Comparison of ENCODE assay signal across 1 cellular context in genomic region chr18:57533399-57533884, GRCh38.
TF ChIP-seq lines count a peak whose summit lies in the region.

No MANE protein-coding gene starts in this region.

TF ChIP-seq in HepG2, 621 proteins besides CTCF, POLR2A, EP300 and RAD21 (continued from another document and continues in another):
- TF ChIP-seq ZNF549 (CRISPR knock-in tag; IDR thresholded peaks at IDR 0.05) = no peak
- TF ChIP-seq GABPB1 (CRISPR knock-in tag; IDR thresholded peaks at IDR 0.05) = no peak
- no peak for TF ChIP-seq DNMT1 (CRISPR knock-in tag; IDR thresholded peaks at IDR 0.05)
- no peak for TF ChIP-seq AGO1 (IDR thresholded peaks at IDR 0.05; ENCODE audit: low read depth, low read length, poor library complexity, severe bottlenecking)
- no peak for TF ChIP-seq MAZ (IDR thresholded peaks at IDR 0.05; ENCODE audit: borderline replicate concordance, low read depth, low read length)
- no peak for TF ChIP-seq MAZ (CRISPR knock-in tag; IDR thresholded peaks at IDR 0.05; ENCODE audit: low read depth)
- no peak for TF ChIP-seq ZNF253 (CRISPR knock-in tag; IDR thresholded peaks at IDR 0.05; ENCODE audit: borderline replicate concordance)
- TF ChIP-seq HDAC6 (IDR thresholded peaks at IDR 0.05; ENCODE audit: low read depth, low read length) = no peak
- no peak for TF ChIP-seq MXD3 (CRISPR knock-in tag; IDR thresholded peaks at IDR 0.05)
- peak; percentile 64 for TF ChIP-seq ZFX (CRISPR knock-in tag; IDR thresholded peaks at IDR 0.05; ENCODE audit: low read depth)
- TF ChIP-seq NFE2L2 (IDR thresholded peaks at IDR 0.05; ENCODE audit: low read length) = no peak
- TF ChIP-seq BORCS8-MEF2B (CRISPR knock-in tag; IDR thresholded peaks at IDR 0.05) = 0 out of 2 replicates have a peak, but pooled peaks have one; percentile 56
- no peak for TF ChIP-seq FOSL1 (CRISPR knock-in tag; IDR thresholded peaks at IDR 0.05; ENCODE audit: borderline replicate concordance)
- peak; percentile 7; the same call in 1 of the 2 replicates for TF ChIP-seq SP140L (CRISPR knock-in tag; IDR thresholded peaks at IDR 0.05; ENCODE audit: borderline replicate concordance)
- TF ChIP-seq ADNP (CRISPR knock-in tag; IDR thresholded peaks at IDR 0.05) = no peak
- TF ChIP-seq ZNF792 (CRISPR knock-in tag; IDR thresholded peaks at IDR 0.05) = 0 out of 2 replicates have a peak, but pooled peaks have one; percentile 20
- TF ChIP-seq ZNF264 (CRISPR knock-in tag; IDR thresholded peaks at IDR 0.05) = no peak
- no peak for TF ChIP-seq KLF16 (CRISPR knock-in tag; IDR thresholded peaks at IDR 0.05)
- TF ChIP-seq CEBPG (CRISPR knock-in tag; IDR thresholded peaks at IDR 0.05) = peak; percentile 62
- TF ChIP-seq MAX (IDR thresholded peaks at IDR 0.05) = no peak
- no peak for TF ChIP-seq ZNF407 (CRISPR knock-in tag; IDR thresholded peaks at IDR 0.05; ENCODE audit: not compliant biosample characterization)
- TF ChIP-seq MEIS2 (CRISPR knock-in tag; IDR thresholded peaks at IDR 0.05) = no peak
- 0 out of 2 replicates have a peak, but pooled peaks have one; percentile 12 for TF ChIP-seq HMG20B (CRISPR knock-in tag; conservative IDR thresholded peaks at IDR 0.05)
- no peak for TF ChIP-seq HOXA9 (CRISPR knock-in tag; IDR thresholded peaks at IDR 0.05; ENCODE audit: borderline replicate concordance)
- TF ChIP-seq FOXC1 (CRISPR knock-in tag; IDR thresholded peaks at IDR 0.05; ENCODE audit: borderline replicate concordance) = no peak
- TF ChIP-seq MED13 (CRISPR knock-in tag; IDR thresholded peaks at IDR 0.05) = no peak
- TF ChIP-seq SYNCRIP (IDR thresholded peaks at IDR 0.05; ENCODE audit: insufficient read depth, low read depth, low read length) = no peak
- TF ChIP-seq MLLT10 (CRISPR knock-in tag; IDR thresholded peaks at IDR 0.05) = no peak
- TF ChIP-seq E2F5 (CRISPR knock-in tag; conservative IDR thresholded peaks at IDR 0.05) = no peak
- TF ChIP-seq FOXA1 (IDR thresholded peaks at IDR 0.05) = no peak
- peak; percentile 54 for TF ChIP-seq FOXA1 (CRISPR knock-in tag; IDR thresholded peaks at IDR 0.05)
- TF ChIP-seq ELF3 (CRISPR knock-in tag; IDR thresholded peaks at IDR 0.05) = no peak
- no peak for TF ChIP-seq BRD4 (CRISPR knock-in tag; IDR thresholded peaks at IDR 0.05)
- TF ChIP-seq ZNF780A (CRISPR knock-in tag; IDR thresholded peaks at IDR 0.05) = no peak
- peak; percentile 34; the same call in 1 of the 2 replicates for TF ChIP-seq ZMYM4 (CRISPR knock-in tag; IDR thresholded peaks at IDR 0.05)
- no peak for TF ChIP-seq ZSCAN31 (CRISPR knock-in tag; IDR thresholded peaks at IDR 0.05; ENCODE audit: low read depth)
- no peak for TF ChIP-seq SRF (IDR thresholded peaks at IDR 0.05; ENCODE audit: low read depth, low read length)
- TF ChIP-seq AHR (CRISPR knock-in tag; IDR thresholded peaks at IDR 0.05) = no peak
- TF ChIP-seq CBFB (CRISPR knock-in tag; IDR thresholded peaks at IDR 0.05) = no peak
- no peak for TF ChIP-seq SNAI1 (CRISPR knock-in tag; IDR thresholded peaks at IDR 0.05; ENCODE audit: borderline replicate concordance)
- no peak for TF ChIP-seq JARID2 (CRISPR knock-in tag; IDR thresholded peaks at IDR 0.05; ENCODE audit: insufficient replicate concordance)
- TF ChIP-seq IKZF5 (CRISPR knock-in tag; IDR thresholded peaks at IDR 0.05) = no peak
- TF ChIP-seq SAP130 (CRISPR knock-in tag; IDR thresholded peaks at IDR 0.05; ENCODE audit: low read depth) = 0 out of 2 replicates have a peak, but pooled peaks have one; percentile 19
- no peak for TF ChIP-seq ZNF609 (CRISPR knock-in tag; IDR thresholded peaks at IDR 0.05; ENCODE audit: borderline replicate concordance)
- TF ChIP-seq PHF5A (CRISPR knock-in tag; IDR thresholded peaks at IDR 0.05; ENCODE audit: low read depth, unreplicated experiment) = no peak
- TF ChIP-seq KAT8 (CRISPR knock-in tag; IDR thresholded peaks at IDR 0.05) = no peak
- no peak for TF ChIP-seq ZNF770 (CRISPR knock-in tag; IDR thresholded peaks at IDR 0.05)
- TF ChIP-seq BATF2 (CRISPR knock-in tag; IDR thresholded peaks at IDR 0.05) = no peak
- no peak for TF ChIP-seq ZSCAN30 (CRISPR knock-in tag; IDR thresholded peaks at IDR 0.05)
- 0 out of 2 replicates have a peak, but pooled peaks have one; percentile 23 for TF ChIP-seq TARDBP (CRISPR knock-in tag; IDR thresholded peaks at IDR 0.05)
- no peak for TF ChIP-seq WIZ (CRISPR knock-in tag; IDR thresholded peaks at IDR 0.05)
- TF ChIP-seq TSC22D2 (CRISPR knock-in tag; IDR thresholded peaks at IDR 0.05; ENCODE audit: borderline replicate concordance) = no peak
- no peak for TF ChIP-seq ZNF768 (CRISPR knock-in tag; IDR thresholded peaks at IDR 0.05)
- no peak for TF ChIP-seq ZNF44 (CRISPR knock-in tag; IDR thresholded peaks at IDR 0.05)
